19 cellular contexts compared by ENCODE assay signal in genomic region chr5:122400961-122401360, GRCh38.
DNase-seq lines count a peak whose midpoint lies in the region; ATAC-seq lines count a peak whose summit lies in the region.
"Had no signal": no experiment of that assay in that cellular context is flagged by ENCODE, and none has a peak within 500 bp of the region (broad histone marks: within the 10 kb centered on the region; RNA-seq: fewer than 3 reads in every experiment).

No MANE protein-coding gene starts in this region.

- no peaks in the 10 kb centered on the region for H3K36me3 Mint-ChIP-seq in activated CD4-positive, alpha-beta T cell treated with anti-CD3 and anti-CD28 coated beads, Interleukin-2, amount 10 ng/mL, durations not matched to agents 7 days and 5 days (ENCODE audit: low read depth)
- H3K36me3 Mint-ChIP-seq: T-cell had no signal

- ATAC-seq in HG02981 (IDR thresholded peaks at IDR 0.05; ENCODE audit: unreplicated experiment), result no peak
- ATAC-seq: HepG2, T-cell had no signal

- H3K9me3 Mint-ChIP-seq in activated CD4-positive, alpha-beta T cell treated with anti-CD3 and anti-CD28 coated beads, Interleukin-2, amount 10 ng/mL, durations not matched to agents 7 days and 5 days, result no peaks in the 10 kb centered on the region

- H3K27ac Mint-ChIP-seq in activated CD4-positive, alpha-beta T cell treated with anti-CD3 and anti-CD28 coated beads, Interleukin-2, amount 10 ng/mL, durations not matched to agents 7 days and 5 days, result no peak overlapping the region

- CTCF ChIA-PET in activated CD4-positive, alpha-beta T cell treated with anti-CD3 and anti-CD28 coated beads, Interleukin-2, amount 10 ng/mL, durations not matched to agents 7 days and 5 days (lab: Charles Lee), result no interaction called here

- DNase-seq in Ammon's horn (ENCODE audit: low spot score), result peak; percentile 41
- DNase-seq in GM04503 (ENCODE audit: low read depth), result peak; percentile 55
- DNase-seq in NCI-H82 treated with DMSO at 0.1 percent for 48 hours (lab: John Stamatoyannopoulos, UW; ENCODE audit: unreplicated experiment), result peak; percentile 10
- peak; percentile 48 for DNase-seq in globus pallidus (ENCODE audit: low spot score)
- no peak for DNase-seq in NCI-H2107 treated with DMSO at 0.1 percent for 48 hours (lab: John Stamatoyannopoulos, UW; ENCODE audit: unreplicated experiment)
- DNase-seq in NCI-H2196 treated with DMSO at 0.1 percent for 48 hours (lab: John Stamatoyannopoulos, UW; ENCODE audit: unreplicated experiment), result no peak
- no peak for DNase-seq in activated CD4-positive, alpha-beta T cell treated with anti-CD3 and anti-CD28 coated beads, Interleukin-2, amount 10 ng/mL, durations not matched to agents 7 days and 5 days
- DNase-seq: AML-193, COR-L47, DMS53, H7, NCI-H1048, NCI-H1436 treated with DMSO at 0.1 percent for 48 hours, NCI-H2107, NCI-H510A, PC-9, T-cell had no signal

- no peaks in the 10 kb centered on the region for H3K4me1 Mint-ChIP-seq in activated CD4-positive, alpha-beta T cell treated with anti-CD3 and anti-CD28 coated beads, Interleukin-2, amount 10 ng/mL, durations not matched to agents 7 days and 5 days
- H3K4me1 Mint-ChIP-seq: T-cell had no signal

- no peak overlapping the region for H3K4me3 Mint-ChIP-seq in activated CD4-positive, alpha-beta T cell treated with anti-CD3 and anti-CD28 coated beads, Interleukin-2, amount 10 ng/mL, durations not matched to agents 7 days and 5 days
- H3K4me3 Mint-ChIP-seq: T-cell had no signal

- H3K27me3 Mint-ChIP-seq in activated CD4-positive, alpha-beta T cell treated with anti-CD3 and anti-CD28 coated beads, Interleukin-2, amount 10 ng/mL, durations not matched to agents 7 days and 5 days, result no peaks in the 10 kb centered on the region

- POLR2A ChIA-PET in activated CD4-positive, alpha-beta T cell treated with anti-CD3 and anti-CD28 coated beads, Interleukin-2, amount 10 ng/mL, durations not matched to agents 7 days and 5 days (lab: Charles Lee), result no interaction called here

Comparison
In these comparisons a context has a peak if more than half of its experiments do, and no peak if none do; other contexts are left out.
1. DNase-seq: peak in Ammon's horn (single experiment), GM04503 (single experiment), NCI-H82 treated with DMSO at 0.1 percent for 48 hours (single experiment) and globus pallidus (single experiment); none in NCI-H2107 treated with DMSO at 0.1 percent for 48 hours (single experiment), NCI-H2196 treated with DMSO at 0.1 percent for 48 hours (single experiment) and activated CD4-positive, alpha-beta T cell treated with anti-CD3 and anti-CD28 coated beads, Interleukin-2, amount 10 ng/mL, durations not matched to agents 7 days and 5 days (single experiment).